ENCODE assay signal across 13 cellular contexts in genomic region chr5:69007086-69007672, GRCh38.
DNase-seq lines count a peak whose midpoint lies in the region; ATAC-seq, FAIRE-seq and TF ChIP-seq lines count a peak whose summit lies in the region.
"Had no signal": no experiment of that assay in that cellular context is flagged by ENCODE, and none has a peak within 500 bp of the region (broad histone marks: within the 10 kb centered on the region; RNA-seq: fewer than 3 reads in every experiment).

No MANE protein-coding gene starts in this region.

- no peak for ATAC-seq in GM12878
- ATAC-seq in HG02852 (IDR thresholded peaks at IDR 0.05; ENCODE audit: unreplicated experiment) = no peak
- ATAC-seq: body of pancreas had no signal

- no peaks in the 10 kb centered on the region for H3K9me3 ChIP-seq in GM23248 (ENCODE audit: low read depth)
- H3K9me3 ChIP-seq in GM12878 (replicated peaks; ENCODE audit: control insufficient read depth, insufficient read depth, low read length) = no peaks in the 10 kb centered on the region
- no peaks in the 10 kb centered on the region for H3K9me3 ChIP-seq in neural cell (ENCODE audit: low read length)
- H3K9me3 ChIP-seq in kidney (ENCODE audit: control insufficient read depth in 1 of 2, low read length in 2 of 2) = no peaks in the 10 kb centered on the region
- H3K9me3 ChIP-seq: body of pancreas, HAP-1, heart right ventricle, tibial artery had no signal

- DNase-seq in GM23248 (peak; percentile 36), NCI-H2171 (lab: John Stamatoyannopoulos, UW) (peak; percentile 6), GM12878 (ENCODE audit: low read depth, low spot score) (no peak), kidney (no peak), NCI-H774 (lab: John Stamatoyannopoulos, UW) (no peak)
- DNase-seq: NCI-H1417 treated with DMSO at 0.1 percent for 48 hours had no signal

- H3K9ac ChIP-seq in GM23248 (no peak overlapping the region), GM12878 (ENCODE audit: control insufficient read depth, insufficient read depth, low read length) (no peak overlapping the region), neural cell (ENCODE audit: low read length) (peak overlapping the region; percentile 13), kidney (ENCODE audit: low read length in 2 of 2) (no peak overlapping the region)

- FAIRE-seq in GM12878 (lab: Jason Lieb, UNC) (no peak), kidney (lab: Jason Lieb, UNC) (no peak)

- 17 to 18% methylated on average over 7 of the region's 7 CpGs for WGBS in GM23248 (ENCODE audit: low coverage in 1 of 2, low lambda C conversion rate in 2 of 2, missing lambda C conversion rate in 2 of 2), 2 experiments
- 40% methylated on average over 7 of the region's 7 CpGs for WGBS in GM12878 (ENCODE audit: insufficient coverage, insufficient replicate concordance, low lambda C conversion rate, missing lambda C conversion rate)

- H3K36me3 ChIP-seq in GM23248 (ENCODE audit: low read depth) = no peaks in the 10 kb centered on the region
- H3K36me3 ChIP-seq in GM12878 (ENCODE audit: control insufficient read depth in 2 of 2, insufficient read depth in 2 of 2, low read length in 1 of 2) = no peaks in the 10 kb centered on the region
- H3K36me3 ChIP-seq in neural cell (ENCODE audit: insufficient read depth, low read length) = no peaks in the 10 kb centered on the region
- no peaks in the 10 kb centered on the region for H3K36me3 ChIP-seq in kidney (ENCODE audit: control insufficient read depth in 1 of 2, insufficient read depth in 2 of 2, low read length in 2 of 2)
- H3K36me3 ChIP-seq: HAP-1, heart right ventricle, tibial artery had no signal

- BruUV-seq in GM12878 (replicated peaks; lab: Mats Ljungman, UMichigan) = no TSS peak

- H3K4me3 ChIP-seq in GM23248 (no peak overlapping the region), GM12878 (no peak overlapping the region), neural cell (ENCODE audit: low read length) (peak overlapping the region; percentile 34), kidney (ENCODE audit: low read length in 2 of 2) (no peak overlapping the region)
- H3K4me3 ChIP-seq: body of pancreas, coronary artery, HAP-1, heart right ventricle, tibial artery had no signal

- CTCF ChIA-PET in GM12878 (lab: Yijun Ruan, JAX) = interaction anchor here (0.6 to 5.2 kb wide), 5 partner anchors 8 to 720 kb away, joined by 3 to 27 read pairs (median 5); no protein-coding TSS in a partner anchor

- no peak for TF ChIP-seq EP300 in GM12878 (IDR thresholded peaks at IDR 0.05; ENCODE audit: borderline replicate concordance in 1 of 2, control insufficient read depth in 1 of 2, low read depth in 2 of 2, low read length in 2 of 2)
- TF ChIP-seq EP300 in neural cell (conservative IDR thresholded peaks at IDR 0.05; ENCODE audit: poor library complexity, severe bottlenecking) = peak; percentile 39

- H3K27ac ChIP-seq in GM23248 (no peak overlapping the region), GM12878 (ENCODE audit: control insufficient read depth, insufficient read depth) (no peak overlapping the region), neural cell (ENCODE audit: low read length) (peak overlapping the region; percentile 69), kidney (ENCODE audit: low read depth in 2 of 2, low read length in 2 of 2) (no peak overlapping the region)
- H3K27ac ChIP-seq: body of pancreas, coronary artery, heart right ventricle, tibial artery had no signal

- SMC1A ChIA-PET in GM12878 (lab: Charles Lee; ENCODE audit: uncharacterized antibody, unreplicated experiment) = interaction anchor here (0.6 to 3.0 kb wide), 4 partner anchors 362 to 736 kb away, joined by 3 to 11 read pairs (median 3); no protein-coding TSS in a partner anchor

- RAD21 ChIA-PET in GM12878 (lab: Charles Lee; ENCODE audit: unreplicated experiment) = interaction anchor here (1.3 to 2.3 kb wide), 3 partner anchors 573 to 1760 kb away, joined by 4 to 10 read pairs (median 5); no protein-coding TSS in a partner anchor

- TF ChIP-seq POLR2A in GM12878 (IDR thresholded peaks at IDR 0.05; ENCODE audit: low read depth, low read length) = no peak

- no peak for TF ChIP-seq RAD21 in GM12878 (IDR thresholded peaks at IDR 0.05; ENCODE audit: insufficient read depth, low read depth, low read length)
- TF ChIP-seq RAD21 in neural cell (conservative IDR thresholded peaks at IDR 0.05) = no peak

- H3K27me3 ChIP-seq in GM23248 (replicated peaks; ENCODE audit: insufficient read depth) = no peaks in the 10 kb centered on the region
- H3K27me3 ChIP-seq in GM12878 (replicated peaks in 1 of 2; ENCODE audit: control insufficient read depth in 2 of 2, insufficient read depth in 2 of 2, low read length in 1 of 2) = peaks cover 0 to 2% of the 10 kb centered on the region in 2 experiments; a peak in 3 of 4 replicates
- H3K27me3 ChIP-seq in neural cell (ENCODE audit: insufficient read depth, low read depth, low read length) = no peaks in the 10 kb centered on the region
- H3K27me3 ChIP-seq: body of pancreas, tibial artery had no signal

- H4K20me1 ChIP-seq in GM23248 (ENCODE audit: insufficient read depth) = no peaks in the 10 kb centered on the region
- no peaks in the 10 kb centered on the region for H4K20me1 ChIP-seq in GM12878 (ENCODE audit: control insufficient read depth, insufficient read depth)
- no peaks in the 10 kb centered on the region for H4K20me1 ChIP-seq in neural cell (ENCODE audit: insufficient read depth)

- H3K4me2 ChIP-seq in GM23248 (ENCODE audit: unreplicated experiment) (no peak overlapping the region), GM12878 (ENCODE audit: control insufficient read depth, insufficient read depth) (no peak overlapping the region), neural cell (ENCODE audit: low read length) (peak overlapping the region; percentile 26)

- POLR2A ChIA-PET in GM12878 (lab: Charles Lee) = no interaction called here

- no peak for TF ChIP-seq CTCF in GM12878 (IDR thresholded peaks at IDR 0.05 in 2 of 3, conservative IDR thresholded peaks at IDR 0.05 in 1 of 3; ENCODE audit: control insufficient read depth in 2 of 3, extremely low read depth in 1 of 3, insufficient read depth in 1 of 3, low read depth in 3 of 3, low read length in 3 of 3)
- TF ChIP-seq CTCF in neural cell (IDR thresholded peaks at IDR 0.05; ENCODE audit: poor library complexity, severe bottlenecking) = no peak
- no peak for TF ChIP-seq CTCF in kidney (IDR thresholded peaks at IDR 0.05; ENCODE audit: borderline replicate concordance, extremely low read depth, insufficient read depth)

- no peaks in the 10 kb centered on the region for H3K9me2 ChIP-seq in GM23248 (ENCODE audit: insufficient read depth)
- no peaks in the 10 kb centered on the region for H3K9me2 ChIP-seq in neural cell (ENCODE audit: insufficient read depth, low read length)

- H3K79me2 ChIP-seq in GM23248 (ENCODE audit: insufficient read depth) (no peaks in the 10 kb centered on the region), GM12878 (ENCODE audit: control insufficient read depth, insufficient read depth, low read length) (no peaks in the 10 kb centered on the region), neural cell (replicated peaks; ENCODE audit: insufficient read depth, low read length) (no peaks in the 10 kb centered on the region)

- in situ Hi-C loops in GM23248 (cut with MboI) = no loop called here
- in situ Hi-C loops in GM12878 (cut with MboI) = no loop called here

- no peak overlapping the region for H2AFZ ChIP-seq in GM23248
- H2AFZ ChIP-seq in GM12878 (ENCODE audit: control insufficient read depth, low read depth, low read length) = no peak overlapping the region
- H2AFZ ChIP-seq in neural cell (ENCODE audit: low read depth, low read length) = no peak overlapping the region

- H3K4me1 ChIP-seq in GM23248 (ENCODE audit: insufficient read depth) (no peaks in the 10 kb centered on the region), GM12878 (ENCODE audit: control insufficient read depth, insufficient read depth, low read length) (no peaks in the 10 kb centered on the region), kidney (ENCODE audit: control insufficient read depth in 1 of 2, insufficient read depth in 1 of 2, low read depth in 1 of 2, low read length in 2 of 2) (no peaks in the 10 kb centered on the region)
- H3K4me1 ChIP-seq: body of pancreas, HAP-1, heart right ventricle, tibial artery had no signal

- H3F3A ChIP-seq in GM23248 (ENCODE audit: insufficient read depth) (no peaks in the 10 kb centered on the region), neural cell (ENCODE audit: insufficient read depth, low read length, poor library complexity, severe bottlenecking) (no peaks in the 10 kb centered on the region)

- intact Hi-C loops in GM12878 (cut with micrococcal nuclease; ENCODE audit: unreplicated experiment) (loop anchor here (1.0 to 5.0 kb wide), 3 partner anchors 115 to 721 kb away; no protein-coding TSS in a partner anchor), kidney (cut with DNase I) (no loop called here)

TF ChIP-seq in GM12878, 131 proteins besides CTCF, POLR2A, EP300 and RAD21:
- no peak for TF ChIP-seq HSF1 (IDR thresholded peaks at IDR 0.05; ENCODE audit: low read depth, low read length)
- peak; percentile 63 for TF ChIP-seq ATF7 (IDR thresholded peaks at IDR 0.05; ENCODE audit: low read depth)

TF ChIP-seq in neural cell, 6 proteins besides CTCF, POLR2A, EP300 and RAD21 (continues in another document):
- TF ChIP-seq TAF1 (IDR thresholded peaks at IDR 0.05; ENCODE audit: low read depth) (no peak), REST (IDR thresholded peaks at IDR 0.05; ENCODE audit: borderline replicate concordance) (no peak), MXI1 (conservative IDR thresholded peaks at IDR 0.05; ENCODE audit: poor library complexity, severe bottlenecking) (no peak)

Comparison
In these comparisons a context has a peak if more than half of its experiments do, and no peak if none do; other contexts are left out.
1. DNase-seq: peak in GM23248 (single experiment) and NCI-H2171 (single experiment); none in GM12878 (single experiment), kidney (single experiment) and NCI-H774 (single experiment).